In genomic region chr7:100602889-100603696, GRCh38 we compare ENCODE assay signal across 8 cellular contexts. TPM values are rescaled to one million over a fixed set of nuclear protein-coding genes. Genes with fewer than 3 reads are reported as not detected.
A peak's percentile ranks its signal among the peaks of the same experiment; 100 is the strongest.
DNase-seq lines count a peak whose midpoint lies in the region; ATAC-seq and TF ChIP-seq lines count a peak whose summit lies in the region.

No MANE protein-coding gene starts in this region.

- peak overlapping the region; percentile 84 for H3K4me2 ChIP-seq in OCI-LY3 (ENCODE audit: low read length)
- peak overlapping the region; percentile 90 for H3K4me2 ChIP-seq in neural progenitor cell

- POLR2A ChIA-PET in CD4-positive, alpha-beta memory T cell (lab: Charles Lee; ENCODE audit: partially characterized antibody), result interaction anchor here (0.7 to 15.5 kb wide), 13 partner anchors 8 to 249 kb away, joined by 3 to 177 read pairs (median 4); partner anchors contain the start of genes FBXO24, LRCH4, MEPCE and MOSPD3

- H3K4me1 Mint-ChIP-seq in CD4-positive, alpha-beta memory T cell, result peaks cover 11 to 39% (median 17%) of the 10 kb centered on the region in 4 donors
- peaks cover 41% of the 10 kb centered on the region for H3K4me1 Mint-ChIP-seq in neural progenitor cell

- H3K9ac ChIP-seq in OCI-LY3 (ENCODE audit: low read length) (peak overlapping the region; percentile 55; the same call in 1 of the 2 replicates), neural progenitor cell (no peak overlapping the region)

- H3K27me3 Mint-ChIP-seq in CD4-positive, alpha-beta memory T cell, result no peaks in the 10 kb centered on the region
- peaks cover 10% of the 10 kb centered on the region for H3K27me3 Mint-ChIP-seq in neural progenitor cell (ENCODE audit: insufficient read depth, low read depth)

- no peak for DNase-seq in CD4-positive, alpha-beta memory T cell
- DNase-seq in neural progenitor cell (ENCODE audit: low spot score), result peak; percentile 83
- no peak for DNase-seq in activated effector memory CD4-positive, alpha-beta T cell treated with anti-CD3 and anti-CD28 coated beads, Interleukin-2, amount 50 U/mL, for 16 hours
- no peak for DNase-seq in foreskin keratinocyte

- peak overlapping the region; percentile 53 to 87 (median 83) for H3K4me3 Mint-ChIP-seq in CD4-positive, alpha-beta memory T cell
- H3K4me3 Mint-ChIP-seq in neural progenitor cell, result peak overlapping the region; percentile 85

- CTCF ChIA-PET in CD4-positive, alpha-beta memory T cell (lab: Charles Lee; ENCODE audit: partially characterized antibody), result interaction anchor here (0.7 to 3.2 kb wide), 11 partner anchors 9 to 249 kb away, joined by 3 to 24 read pairs (median 3); partner anchors contain the start of genes FBXO24, LRCH4, MOSPD3 and POP7

- H3K27me3 ChIP-seq in CD4-positive, alpha-beta memory T cell (ENCODE audit: insufficient read depth, low read length), result no peaks in the 10 kb centered on the region
- H3K27me3 ChIP-seq in OCI-LY3 (ENCODE audit: low read depth, low read length), result no peaks in the 10 kb centered on the region
- H3K27me3 ChIP-seq in esophagus (ENCODE audit: control insufficient read depth in 1 of 2, insufficient read depth in 2 of 2, low read length in 2 of 2), result no peaks in the 10 kb centered on the region
- peaks cover 30% of the 10 kb centered on the region for H3K27me3 ChIP-seq in neural progenitor cell
- no peaks in the 10 kb centered on the region for H3K27me3 ChIP-seq in foreskin keratinocyte

- TF ChIP-seq CTCF in OCI-LY3 (IDR thresholded peaks at IDR 0.05; ENCODE audit: low read depth, low read length) (no peak), neural progenitor cell (IDR thresholded peaks at IDR 0.05) (no peak), foreskin keratinocyte (conservative IDR thresholded peaks at IDR 0.05) (no peak)

- ATAC-seq in GM21786 (IDR thresholded peaks at IDR 0.05; ENCODE audit: unreplicated experiment) (no peak), foreskin keratinocyte (no peak), GM21390 (IDR thresholded peaks at IDR 0.05; ENCODE audit: unreplicated experiment) (no peak)

- H3K79me2 ChIP-seq in OCI-LY3 (ENCODE audit: low read length) (no peaks in the 10 kb centered on the region), neural progenitor cell (ENCODE audit: low read depth) (no peaks in the 10 kb centered on the region)

- 42 to 45% methylated on average over 20 of the region's 20 CpGs for whole genome bisulfite sequencing in esophagus, 2 donors

- H3K27ac ChIP-seq in CD4-positive, alpha-beta memory T cell (ENCODE audit: low read depth, low read length), result peak overlapping the region; percentile 64
- H3K27ac ChIP-seq in OCI-LY3 (ENCODE audit: low read length) (no peak overlapping the region), esophagus (ENCODE audit: low read depth in 2 of 2, low read length in 1 of 2) (peak overlapping the region; percentile 65 to 73), neural progenitor cell (no peak overlapping the region), foreskin keratinocyte (no peak overlapping the region)

- H3K4me1 ChIP-seq in CD4-positive, alpha-beta memory T cell (ENCODE audit: insufficient read depth, low read length), result peaks cover 21% of the 10 kb centered on the region
- H3K4me1 ChIP-seq in OCI-LY3 (ENCODE audit: low read length) (peaks cover 7% of the 10 kb centered on the region; the same call in 1 of the 2 replicates), esophagus (ENCODE audit: control insufficient read depth in 2 of 2, insufficient read depth in 2 of 2, low read length in 1 of 2) (no peaks in the 10 kb centered on the region), neural progenitor cell (peaks cover 32% of the 10 kb centered on the region), foreskin keratinocyte (no peaks in the 10 kb centered on the region)

- H3F3A ChIP-seq in neural progenitor cell (ENCODE audit: low read depth), result peaks cover 34% of the 10 kb centered on the region

- peak overlapping the region in 1 of 2 donors; percentile 53 for H3K4me3 ChIP-seq in CD4-positive, alpha-beta memory T cell (ENCODE audit: low read length in 2 of 2)
- H3K4me3 ChIP-seq in OCI-LY3 (ENCODE audit: low read length) (peak overlapping the region; percentile 86), esophagus (ENCODE audit: low read depth in 1 of 2, low read length in 2 of 2) (no peak overlapping the region), neural progenitor cell (peak overlapping the region; percentile 63)

- H2AFZ ChIP-seq in OCI-LY3 (ENCODE audit: low read depth, low read length) (no peak overlapping the region), neural progenitor cell (replicated peaks) (no peak overlapping the region)

- H3K36me3 ChIP-seq in CD4-positive, alpha-beta memory T cell (ENCODE audit: insufficient read depth, low read length), result no peaks in the 10 kb centered on the region
- no peaks in the 10 kb centered on the region for H3K36me3 ChIP-seq in OCI-LY3 (replicated peaks; ENCODE audit: low read depth, low read length)
- H3K36me3 ChIP-seq in esophagus (ENCODE audit: control insufficient read depth in 2 of 2, insufficient read depth in 2 of 2, low read length in 1 of 2), result no peaks in the 10 kb centered on the region
- H3K36me3 ChIP-seq in neural progenitor cell, result no peaks in the 10 kb centered on the region

- H3K36me3 Mint-ChIP-seq in CD4-positive, alpha-beta memory T cell, result no peaks in the 10 kb centered on the region
- no peaks in the 10 kb centered on the region for H3K36me3 Mint-ChIP-seq in neural progenitor cell

- H4K20me1 ChIP-seq in OCI-LY3 (ENCODE audit: insufficient read depth, low read length) (no peaks in the 10 kb centered on the region), neural progenitor cell (ENCODE audit: low read depth) (peaks cover 5% of the 10 kb centered on the region)

- intact Hi-C loops in CD4-positive, alpha-beta memory T cell (cut with micrococcal nuclease), result no loop called here

- no peaks in the 10 kb centered on the region for H3K9me3 Mint-ChIP-seq in CD4-positive, alpha-beta memory T cell
- H3K9me3 Mint-ChIP-seq in neural progenitor cell, result no peaks in the 10 kb centered on the region

- peak overlapping the region in 6 of 7 donors; percentile 60 to 94 (median 82) for H3K27ac Mint-ChIP-seq in CD4-positive, alpha-beta memory T cell
- H3K27ac Mint-ChIP-seq in neural progenitor cell, result no peak overlapping the region

- no peaks in the 10 kb centered on the region for H3K9me3 ChIP-seq in CD4-positive, alpha-beta memory T cell (ENCODE audit: control insufficient read depth in 1 of 2, low read length in 2 of 2)
- H3K9me3 ChIP-seq in OCI-LY3 (ENCODE audit: insufficient read depth, low read length) (no peaks in the 10 kb centered on the region), esophagus (ENCODE audit: control insufficient read depth in 2 of 2, insufficient read depth in 1 of 2, low read depth in 1 of 2, low read length in 1 of 2) (no peaks in the 10 kb centered on the region), neural progenitor cell (ENCODE audit: low read depth) (no peaks in the 10 kb centered on the region)

RNA-seq across cellular contexts. Expression of gene PCOLCE, which starts 0.9 kb away (rescaled TPM):
- total RNA-seq in CD4-positive, alpha-beta memory T cell, result 10 to 100 TPM in 1 of 2 experiments, 1 to 10 TPM in 1; 7.2 to 10.6 TPM
- 1 to 10 TPM; 1.3 to 1.6 TPM for polyA plus RNA-seq in CD4-positive, alpha-beta memory T cell
- 10 to 100 TPM in 1 of 2 donors, 1 to 10 TPM in 1; 9.9 to 11.0 TPM for polyA plus RNA-seq in esophagus
- 6.6 and 8.5 TPM in 2 replicates for total RNA-seq in neural progenitor cell (ENCODE audit: low replicate concordance)
- total RNA-seq in foreskin keratinocyte, result 2.1 and 2.6 TPM in 2 replicates
- 5.2 and 6.9 TPM in 2 replicates for polyA plus RNA-seq in foreskin keratinocyte

RNA-seq across cellular contexts. Expression of gene MOSPD3, which starts 9.2 kb away (rescaled TPM):
- 10 to 100 TPM; 13.4 to 15.6 TPM for total RNA-seq in CD4-positive, alpha-beta memory T cell
- 10 to 100 TPM; 24.6 to 32.1 TPM for polyA plus RNA-seq in CD4-positive, alpha-beta memory T cell
- polyA plus RNA-seq in esophagus (10 to 100 TPM; 15.5 to 18.4 TPM), foreskin keratinocyte (17.7 and 18.4 TPM in 2 replicates)
- total RNA-seq in neural progenitor cell (ENCODE audit: low replicate concordance) (3.0 and 11.5 TPM in 2 replicates), foreskin keratinocyte (9.7 and 11.7 TPM in 2 replicates)

RNA-seq across cellular contexts. Expression of gene FBXO24, which starts 17.0 kb away (rescaled TPM):
- total RNA-seq in CD4-positive, alpha-beta memory T cell, result 1 to 10 TPM; 1.6 to 2.1 TPM
- under 1 TPM; 0.36 to 0.77 TPM for polyA plus RNA-seq in CD4-positive, alpha-beta memory T cell
- polyA plus RNA-seq in esophagus (under 1 TPM; 0.33 to 0.81 TPM), foreskin keratinocyte (0.44 and 0.46 TPM in 2 replicates)
- total RNA-seq in neural progenitor cell (ENCODE audit: low replicate concordance) (1.2 and 2.5 TPM in 2 replicates), foreskin keratinocyte (0.27 and 0.49 TPM in 2 replicates)

RNA-seq across cellular contexts. Expression of gene LRCH4, which starts 17.2 kb away (rescaled TPM):
- total RNA-seq in CD4-positive, alpha-beta memory T cell, result 100 to 1,000 TPM; 392 to 412 TPM
- 100 to 1,000 TPM; 119 to 167 TPM for polyA plus RNA-seq in CD4-positive, alpha-beta memory T cell
- polyA plus RNA-seq in esophagus (10 to 100 TPM; 32.3 to 73.4 TPM), foreskin keratinocyte (16.1 and 19.1 TPM in 2 replicates)
- total RNA-seq in neural progenitor cell (ENCODE audit: low replicate concordance) (4.5 and 55.9 TPM in 2 replicates), foreskin keratinocyte (12.2 and 15.1 TPM in 2 replicates)

RNA-seq across cellular contexts. Expression of gene SAP25, which starts 29.4 kb away (rescaled TPM):
- total RNA-seq in CD4-positive, alpha-beta memory T cell, result 100 to 1,000 TPM; 119 to 126 TPM
- under 1 TPM in 1 of 2 donors, not detected in 1; 0.72 TPM for polyA plus RNA-seq in CD4-positive, alpha-beta memory T cell
- polyA plus RNA-seq in esophagus (1 to 10 TPM; 1.5 to 3.3 TPM), foreskin keratinocyte (0.64 and 0.70 TPM in 2 replicates)
- total RNA-seq in neural progenitor cell (ENCODE audit: low replicate concordance) (1.5 TPM in 1 of 2 replicates, not detected in the other), foreskin keratinocyte (not detected in 2 replicates)

Comparison
In these comparisons a context has a peak if more than half of its experiments do, and no peak if none do; other contexts are left out.
1. H3K27ac ChIP-seq: peak in CD4-positive, alpha-beta memory T cell (single experiment) and esophagus (2 of 2); none in OCI-LY3 (single experiment), neural progenitor cell (single experiment) and foreskin keratinocyte (single experiment).
2. H3K4me3 ChIP-seq: peak in OCI-LY3 (single experiment) and neural progenitor cell (single experiment); none in esophagus (0 of 2).